1 cellular context compared by ENCODE assay signal in genomic region chr9:137222190-137223077, GRCh38.
TF ChIP-seq lines count a peak whose summit lies in the region.

Gene RNF208 (minus strand): TSS chr9:137222240. CDS start chr9:137221212, 1,028 bp downstream.

TF ChIP-seq in GM23338, 12 proteins besides CTCF, POLR2A, EP300 and RAD21 (continued from another document):
- TF ChIP-seq ZNF462 (CRISPR knock-in tag; IDR thresholded peaks at IDR 0.05), result no peak
- no peak for TF ChIP-seq REST (IDR thresholded peaks at IDR 0.05; ENCODE audit: unreplicated experiment)
